ENCODE assay signal across 1 cellular context in the genomic region with DNA sequence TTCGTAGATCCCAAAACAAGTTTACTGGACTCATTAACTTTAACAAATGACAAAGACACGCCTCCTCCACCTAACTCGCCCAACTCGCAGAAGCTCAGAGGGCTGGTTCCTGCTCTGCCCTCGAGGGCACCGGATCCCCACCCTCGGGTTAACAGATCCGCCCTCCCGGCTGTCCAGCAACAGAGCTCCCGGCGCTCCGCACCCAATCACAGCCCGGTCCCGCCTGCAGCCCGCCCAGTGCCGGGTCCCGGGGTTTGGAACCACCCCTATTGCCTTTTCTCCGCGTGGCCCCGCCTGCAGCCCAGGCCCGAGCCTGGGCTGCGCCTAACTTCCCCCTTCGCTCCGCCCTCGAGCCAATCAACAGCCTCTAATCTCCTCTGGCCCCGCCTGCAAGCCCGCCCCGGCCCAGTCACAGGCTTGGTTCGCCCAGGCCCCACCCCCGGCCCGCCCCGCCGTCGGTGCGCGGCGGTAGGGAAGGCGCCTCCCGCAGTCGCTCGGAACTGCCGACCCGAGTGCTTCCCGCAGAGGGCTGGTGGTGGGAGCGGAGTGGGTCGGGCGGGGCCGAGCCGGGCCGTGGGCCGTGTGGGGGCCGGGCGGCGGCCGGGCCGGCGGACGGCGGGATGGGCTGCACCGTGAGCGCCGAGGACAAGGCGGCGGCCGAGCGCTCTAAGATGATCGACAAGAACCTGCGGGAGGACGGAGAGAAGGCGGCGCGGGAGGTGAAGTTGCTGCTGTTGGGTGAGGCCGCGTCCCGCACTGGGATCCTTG.
TF ChIP-seq lines count a peak whose summit lies in the region.

Gene GNAI2 (plus strand): TSS at position 489 of the 768 bp plus-strand sequence. CDS start 132 bp downstream, at position 621.

TF ChIP-seq in HepG2, 621 proteins besides CTCF, POLR2A, EP300 and RAD21 (continued from another document and continues in another):
- TF ChIP-seq ZNF850 (CRISPR knock-in tag; conservative IDR thresholded peaks at IDR 0.05) (no peak), NPAS2 (CRISPR knock-in tag; IDR thresholded peaks at IDR 0.05; ENCODE audit: borderline replicate concordance) (no peak), ZNF75D (CRISPR knock-in tag; IDR thresholded peaks at IDR 0.05; ENCODE audit: borderline replicate concordance) (no peak), ATRX (CRISPR knock-in tag; IDR thresholded peaks at IDR 0.05; ENCODE audit: borderline replicate concordance) (no peak), SRSF4 (IDR thresholded peaks at IDR 0.05; ENCODE audit: low read depth, low read length, poor library complexity, severe bottlenecking) (no peak), IKZF4 (CRISPR knock-in tag; IDR thresholded peaks at IDR 0.05; ENCODE audit: borderline replicate concordance, low read depth, not compliant biosample characterization) (peak; percentile 24), ZNF773 (CRISPR knock-in tag; IDR thresholded peaks at IDR 0.05; ENCODE audit: borderline replicate concordance) (no peak), AKAP8 (CRISPR knock-in tag; IDR thresholded peaks at IDR 0.05) (no peak), ZNF337 (CRISPR knock-in tag; IDR thresholded peaks at IDR 0.05; ENCODE audit: borderline replicate concordance, low read depth) (no peak), ZNF446 (CRISPR knock-in tag; IDR thresholded peaks at IDR 0.05) (peak; percentile 57; the same call in 1 of the 2 replicates), ZBTB7A (CRISPR knock-in tag; IDR thresholded peaks at IDR 0.05) (no peak), PHF5A (CRISPR knock-in tag; IDR thresholded peaks at IDR 0.05; ENCODE audit: low read depth, unreplicated experiment) (no peak), SP140L (CRISPR knock-in tag; IDR thresholded peaks at IDR 0.05; ENCODE audit: borderline replicate concordance) (no peak), ZSCAN20 (CRISPR knock-in tag; IDR thresholded peaks at IDR 0.05; ENCODE audit: borderline replicate concordance) (no peak), ZNF747 (CRISPR knock-in tag; IDR thresholded peaks at IDR 0.05; ENCODE audit: borderline replicate concordance) (no peak), ZHX2 (IDR thresholded peaks at IDR 0.05; ENCODE audit: low read depth) (no peak), ZHX2 (CRISPR knock-in tag; IDR thresholded peaks at IDR 0.05; ENCODE audit: borderline replicate concordance) (no peak), ZNF251 (CRISPR knock-in tag; IDR thresholded peaks at IDR 0.05) (no peak), ETS1 (CRISPR knock-in tag; IDR thresholded peaks at IDR 0.05) (no peak), YEATS2 (CRISPR knock-in tag; IDR thresholded peaks at IDR 0.05; ENCODE audit: borderline replicate concordance) (no peak), NFIB (CRISPR knock-in tag; IDR thresholded peaks at IDR 0.05; ENCODE audit: borderline replicate concordance) (no peak), MAZ (IDR thresholded peaks at IDR 0.05; ENCODE audit: borderline replicate concordance, low read depth, low read length) (0 out of 2 replicates have a peak, but pooled peaks have one; percentile 9), MAZ (CRISPR knock-in tag; IDR thresholded peaks at IDR 0.05; ENCODE audit: low read depth) (peak; percentile 60), PHB2 (IDR thresholded peaks at IDR 0.05; ENCODE audit: partially characterized antibody) (no peak), MAX (IDR thresholded peaks at IDR 0.05) (peak; percentile 34; the same call in 1 of the 2 replicates), ZNF34 (CRISPR knock-in tag; IDR thresholded peaks at IDR 0.05; ENCODE audit: borderline replicate concordance) (no peak), MTA3 (CRISPR knock-in tag; IDR thresholded peaks at IDR 0.05) (no peak), PHF8 (CRISPR knock-in tag; IDR thresholded peaks at IDR 0.05) (peak; percentile 57), TARDBP (CRISPR knock-in tag; IDR thresholded peaks at IDR 0.05) (0 out of 2 replicates have a peak, but pooled peaks have one; percentile 21), NR2C2 (CRISPR knock-in tag; IDR thresholded peaks at IDR 0.05; ENCODE audit: borderline replicate concordance) (no peak), ZNF253 (CRISPR knock-in tag; IDR thresholded peaks at IDR 0.05; ENCODE audit: borderline replicate concordance) (no peak), SKIL (CRISPR knock-in tag; IDR thresholded peaks at IDR 0.05; ENCODE audit: borderline replicate concordance) (no peak), ZNF615 (CRISPR knock-in tag; IDR thresholded peaks at IDR 0.05; ENCODE audit: borderline replicate concordance) (no peak), HNF1B (CRISPR knock-in tag; IDR thresholded peaks at IDR 0.05) (no peak), FOXP1 (IDR thresholded peaks at IDR 0.05) (no peak), FOXP1 (CRISPR knock-in tag; IDR thresholded peaks at IDR 0.05) (no peak), GMEB1 (CRISPR knock-in tag; IDR thresholded peaks at IDR 0.05; ENCODE audit: borderline replicate concordance) (0 out of 2 replicates have a peak, but pooled peaks have one; percentile 41)
- TF ChIP-seq, protein P1, sequence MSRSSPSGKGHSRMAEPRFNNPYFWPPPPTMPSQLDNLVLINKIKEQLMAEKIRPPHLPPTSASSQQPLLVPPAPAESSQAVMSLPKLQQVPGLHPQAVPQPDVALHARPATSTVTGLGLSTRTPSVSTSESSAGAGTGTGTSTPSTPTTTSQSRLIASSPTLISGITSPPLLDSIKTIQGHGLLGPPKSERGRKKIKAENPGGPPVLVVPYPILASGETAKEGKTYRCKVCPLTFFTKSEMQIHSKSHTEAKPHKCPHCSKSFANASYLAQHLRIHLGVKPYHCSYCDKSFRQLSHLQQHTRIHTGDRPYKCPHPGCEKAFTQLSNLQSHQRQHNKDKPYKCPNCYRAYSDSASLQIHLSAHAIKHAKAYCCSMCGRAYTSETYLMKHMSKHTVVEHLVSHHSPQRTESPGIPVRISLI (CRISPR knock-in tag; IDR thresholded peaks at IDR 0.05; ENCODE audit: borderline replicate concordance): no peak
- TF ChIP-seq, protein P2, sequence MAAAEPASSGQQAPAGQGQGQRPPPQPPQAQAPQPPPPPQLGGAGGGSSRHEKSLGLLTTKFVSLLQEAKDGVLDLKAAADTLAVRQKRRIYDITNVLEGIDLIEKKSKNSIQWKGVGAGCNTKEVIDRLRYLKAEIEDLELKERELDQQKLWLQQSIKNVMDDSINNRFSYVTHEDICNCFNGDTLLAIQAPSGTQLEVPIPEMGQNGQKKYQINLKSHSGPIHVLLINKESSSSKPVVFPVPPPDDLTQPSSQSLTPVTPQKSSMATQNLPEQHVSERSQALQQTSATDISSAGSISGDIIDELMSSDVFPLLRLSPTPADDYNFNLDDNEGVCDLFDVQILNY (CRISPR knock-in tag; conservative IDR thresholded peaks at IDR 0.05): no peak
- TF ChIP-seq, protein P3, sequence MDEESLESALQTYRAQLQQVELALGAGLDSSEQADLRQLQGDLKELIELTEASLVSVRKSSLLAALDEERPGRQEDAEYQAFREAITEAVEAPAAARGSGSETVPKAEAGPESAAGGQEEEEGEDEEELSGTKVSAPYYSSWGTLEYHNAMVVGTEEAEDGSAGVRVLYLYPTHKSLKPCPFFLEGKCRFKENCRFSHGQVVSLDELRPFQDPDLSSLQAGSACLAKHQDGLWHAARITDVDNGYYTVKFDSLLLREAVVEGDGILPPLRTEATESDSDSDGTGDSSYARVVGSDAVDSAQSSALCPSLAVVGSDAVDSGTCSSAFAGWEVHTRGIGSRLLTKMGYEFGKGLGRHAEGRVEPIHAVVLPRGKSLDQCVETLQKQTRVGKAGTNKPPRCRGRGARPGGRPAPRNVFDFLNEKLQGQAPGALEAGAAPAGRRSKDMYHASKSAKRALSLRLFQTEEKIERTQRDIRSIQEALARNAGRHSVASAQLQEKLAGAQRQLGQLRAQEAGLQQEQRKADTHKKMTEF (CRISPR knock-in tag; IDR thresholded peaks at IDR 0.05): no peak; the same call in 1 of the 2 replicates
